In the genomic region with DNA sequence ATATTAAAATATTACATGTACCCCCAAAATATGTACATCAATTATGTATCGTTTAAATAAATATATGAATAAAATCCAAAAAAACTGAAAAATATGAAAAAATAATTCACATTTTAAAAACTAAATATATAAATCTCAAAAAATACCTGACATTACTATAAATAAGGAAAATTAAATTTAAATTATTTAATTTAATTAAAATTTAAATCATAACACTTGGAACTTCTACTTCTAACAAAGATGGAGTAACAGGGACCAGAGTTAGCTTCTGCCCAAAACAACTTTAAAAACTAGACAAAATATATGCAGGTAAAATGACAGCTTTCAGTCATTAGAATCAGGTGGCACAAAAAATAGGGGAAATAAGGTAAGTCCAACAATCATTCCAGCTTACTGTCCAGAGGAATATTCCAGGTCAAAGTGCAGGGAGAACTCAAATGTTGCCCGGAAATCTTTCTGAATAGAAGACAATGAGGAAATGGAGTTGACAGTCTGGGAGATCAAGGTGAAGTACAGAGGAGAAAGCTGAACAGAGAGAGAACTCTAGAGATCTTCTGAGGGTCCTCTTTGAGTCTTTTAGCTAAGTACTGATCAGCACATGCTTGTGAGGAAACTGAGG, we compare ENCODE assay signal across 1 cellular context.
A peak's percentile ranks its signal among the peaks of the same experiment; 100 is the strongest.
TF ChIP-seq lines count a peak whose summit lies in the region.

No MANE protein-coding gene starts in this region.

TF ChIP-seq in HepG2, 621 proteins besides CTCF, POLR2A, EP300 and RAD21 (continued from another document):
- TF ChIP-seq, protein P1, sequence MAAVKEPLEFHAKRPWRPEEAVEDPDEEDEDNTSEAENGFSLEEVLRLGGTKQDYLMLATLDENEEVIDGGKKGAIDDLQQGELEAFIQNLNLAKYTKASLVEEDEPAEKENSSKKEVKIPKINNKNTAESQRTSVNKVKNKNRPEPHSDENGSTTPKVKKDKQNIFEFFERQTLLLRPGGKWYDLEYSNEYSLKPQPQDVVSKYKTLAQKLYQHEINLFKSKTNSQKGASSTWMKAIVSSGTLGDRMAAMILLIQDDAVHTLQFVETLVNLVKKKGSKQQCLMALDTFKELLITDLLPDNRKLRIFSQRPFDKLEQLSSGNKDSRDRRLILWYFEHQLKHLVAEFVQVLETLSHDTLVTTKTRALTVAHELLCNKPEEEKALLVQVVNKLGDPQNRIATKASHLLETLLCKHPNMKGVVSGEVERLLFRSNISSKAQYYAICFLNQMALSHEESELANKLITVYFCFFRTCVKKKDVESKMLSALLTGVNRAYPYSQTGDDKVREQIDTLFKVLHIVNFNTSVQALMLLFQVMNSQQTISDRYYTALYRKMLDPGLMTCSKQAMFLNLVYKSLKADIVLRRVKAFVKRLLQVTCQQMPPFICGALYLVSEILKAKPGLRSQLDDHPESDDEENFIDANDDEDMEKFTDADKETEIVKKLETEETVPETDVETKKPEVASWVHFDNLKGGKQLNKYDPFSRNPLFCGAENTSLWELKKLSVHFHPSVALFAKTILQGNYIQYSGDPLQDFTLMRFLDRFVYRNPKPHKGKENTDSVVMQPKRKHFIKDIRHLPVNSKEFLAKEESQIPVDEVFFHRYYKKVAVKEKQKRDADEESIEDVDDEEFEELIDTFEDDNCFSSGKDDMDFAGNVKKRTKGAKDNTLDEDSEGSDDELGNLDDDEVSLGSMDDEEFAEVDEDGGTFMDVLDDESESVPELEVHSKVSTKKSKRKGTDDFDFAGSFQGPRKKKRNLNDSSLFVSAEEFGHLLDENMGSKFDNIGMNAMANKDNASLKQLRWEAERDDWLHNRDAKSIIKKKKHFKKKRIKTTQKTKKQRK (IDR thresholded peaks at IDR 0.05; ENCODE audit: low read length) = no peak
- TF ChIP-seq HOXA5 (CRISPR knock-in tag; IDR thresholded peaks at IDR 0.05) = no peak
- TF ChIP-seq, protein P2, sequence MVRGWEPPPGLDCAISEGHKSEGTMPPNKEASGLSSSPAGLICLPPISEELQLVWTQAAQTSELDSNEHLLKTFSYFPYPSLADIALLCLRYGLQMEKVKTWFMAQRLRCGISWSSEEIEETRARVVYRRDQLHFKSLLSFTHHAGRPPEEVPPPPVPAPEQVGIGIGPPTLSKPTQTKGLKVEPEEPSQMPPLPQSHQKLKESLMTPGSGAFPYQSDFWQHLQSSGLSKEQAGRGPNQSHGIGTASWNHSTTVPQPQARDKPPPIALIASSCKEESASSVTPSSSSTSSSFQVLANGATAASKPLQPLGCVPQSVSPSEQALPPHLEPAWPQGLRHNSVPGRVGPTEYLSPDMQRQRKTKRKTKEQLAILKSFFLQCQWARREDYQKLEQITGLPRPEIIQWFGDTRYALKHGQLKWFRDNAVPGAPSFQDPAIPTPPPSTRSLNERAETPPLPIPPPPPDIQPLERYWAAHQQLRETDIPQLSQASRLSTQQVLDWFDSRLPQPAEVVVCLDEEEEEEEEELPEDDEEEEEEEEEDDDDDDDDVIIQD (CRISPR knock-in tag; IDR thresholded peaks at IDR 0.05; ENCODE audit: low read depth) = no peak
- TF ChIP-seq ZFP62 (CRISPR knock-in tag; IDR thresholded peaks at IDR 0.05) = no peak
- TF ChIP-seq HNRNPH1 (optimal IDR thresholded peaks at IDR 0.05; ENCODE audit: low read depth, low read length) = no peak
- TF ChIP-seq, protein P3, sequence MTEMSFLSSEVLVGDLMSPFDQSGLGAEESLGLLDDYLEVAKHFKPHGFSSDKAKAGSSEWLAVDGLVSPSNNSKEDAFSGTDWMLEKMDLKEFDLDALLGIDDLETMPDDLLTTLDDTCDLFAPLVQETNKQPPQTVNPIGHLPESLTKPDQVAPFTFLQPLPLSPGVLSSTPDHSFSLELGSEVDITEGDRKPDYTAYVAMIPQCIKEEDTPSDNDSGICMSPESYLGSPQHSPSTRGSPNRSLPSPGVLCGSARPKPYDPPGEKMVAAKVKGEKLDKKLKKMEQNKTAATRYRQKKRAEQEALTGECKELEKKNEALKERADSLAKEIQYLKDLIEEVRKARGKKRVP (CRISPR knock-in tag; IDR thresholded peaks at IDR 0.05) = no peak
- TF ChIP-seq ZNF124 (CRISPR knock-in tag; IDR thresholded peaks at IDR 0.05) = no peak
- TF ChIP-seq SATB2 (CRISPR knock-in tag; IDR thresholded peaks at IDR 0.05) = no peak
- TF ChIP-seq, protein P4, sequence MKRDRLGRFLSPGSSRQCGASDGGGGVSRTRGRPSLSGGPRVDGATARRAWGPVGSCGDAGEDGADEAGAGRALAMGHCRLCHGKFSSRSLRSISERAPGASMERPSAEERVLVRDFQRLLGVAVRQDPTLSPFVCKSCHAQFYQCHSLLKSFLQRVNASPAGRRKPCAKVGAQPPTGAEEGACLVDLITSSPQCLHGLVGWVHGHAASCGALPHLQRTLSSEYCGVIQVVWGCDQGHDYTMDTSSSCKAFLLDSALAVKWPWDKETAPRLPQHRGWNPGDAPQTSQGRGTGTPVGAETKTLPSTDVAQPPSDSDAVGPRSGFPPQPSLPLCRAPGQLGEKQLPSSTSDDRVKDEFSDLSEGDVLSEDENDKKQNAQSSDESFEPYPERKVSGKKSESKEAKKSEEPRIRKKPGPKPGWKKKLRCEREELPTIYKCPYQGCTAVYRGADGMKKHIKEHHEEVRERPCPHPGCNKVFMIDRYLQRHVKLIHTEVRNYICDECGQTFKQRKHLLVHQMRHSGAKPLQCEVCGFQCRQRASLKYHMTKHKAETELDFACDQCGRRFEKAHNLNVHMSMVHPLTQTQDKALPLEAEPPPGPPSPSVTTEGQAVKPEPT (CRISPR knock-in tag; IDR thresholded peaks at IDR 0.05; ENCODE audit: low read depth) = no peak
- no peak for TF ChIP-seq MYC (CRISPR knock-in tag; IDR thresholded peaks at IDR 0.05; ENCODE audit: borderline replicate concordance)
- TF ChIP-seq ZMYM3 (CRISPR knock-in tag; IDR thresholded peaks at IDR 0.05) = no peak
- TF ChIP-seq, protein P5, sequence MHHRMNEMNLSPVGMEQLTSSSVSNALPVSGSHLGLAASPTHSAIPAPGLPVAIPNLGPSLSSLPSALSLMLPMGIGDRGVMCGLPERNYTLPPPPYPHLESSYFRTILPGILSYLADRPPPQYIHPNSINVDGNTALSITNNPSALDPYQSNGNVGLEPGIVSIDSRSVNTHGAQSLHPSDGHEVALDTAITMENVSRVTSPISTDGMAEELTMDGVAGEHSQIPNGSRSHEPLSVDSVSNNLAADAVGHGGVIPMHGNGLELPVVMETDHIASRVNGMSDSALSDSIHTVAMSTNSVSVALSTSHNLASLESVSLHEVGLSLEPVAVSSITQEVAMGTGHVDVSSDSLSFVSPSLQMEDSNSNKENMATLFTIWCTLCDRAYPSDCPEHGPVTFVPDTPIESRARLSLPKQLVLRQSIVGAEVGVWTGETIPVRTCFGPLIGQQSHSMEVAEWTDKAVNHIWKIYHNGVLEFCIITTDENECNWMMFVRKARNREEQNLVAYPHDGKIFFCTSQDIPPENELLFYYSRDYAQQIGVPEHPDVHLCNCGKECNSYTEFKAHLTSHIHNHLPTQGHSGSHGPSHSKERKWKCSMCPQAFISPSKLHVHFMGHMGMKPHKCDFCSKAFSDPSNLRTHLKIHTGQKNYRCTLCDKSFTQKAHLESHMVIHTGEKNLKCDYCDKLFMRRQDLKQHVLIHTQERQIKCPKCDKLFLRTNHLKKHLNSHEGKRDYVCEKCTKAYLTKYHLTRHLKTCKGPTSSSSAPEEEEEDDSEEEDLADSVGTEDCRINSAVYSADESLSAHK (CRISPR knock-in tag; IDR thresholded peaks at IDR 0.05; ENCODE audit: borderline replicate concordance) = no peak
- TF ChIP-seq, protein P6, sequence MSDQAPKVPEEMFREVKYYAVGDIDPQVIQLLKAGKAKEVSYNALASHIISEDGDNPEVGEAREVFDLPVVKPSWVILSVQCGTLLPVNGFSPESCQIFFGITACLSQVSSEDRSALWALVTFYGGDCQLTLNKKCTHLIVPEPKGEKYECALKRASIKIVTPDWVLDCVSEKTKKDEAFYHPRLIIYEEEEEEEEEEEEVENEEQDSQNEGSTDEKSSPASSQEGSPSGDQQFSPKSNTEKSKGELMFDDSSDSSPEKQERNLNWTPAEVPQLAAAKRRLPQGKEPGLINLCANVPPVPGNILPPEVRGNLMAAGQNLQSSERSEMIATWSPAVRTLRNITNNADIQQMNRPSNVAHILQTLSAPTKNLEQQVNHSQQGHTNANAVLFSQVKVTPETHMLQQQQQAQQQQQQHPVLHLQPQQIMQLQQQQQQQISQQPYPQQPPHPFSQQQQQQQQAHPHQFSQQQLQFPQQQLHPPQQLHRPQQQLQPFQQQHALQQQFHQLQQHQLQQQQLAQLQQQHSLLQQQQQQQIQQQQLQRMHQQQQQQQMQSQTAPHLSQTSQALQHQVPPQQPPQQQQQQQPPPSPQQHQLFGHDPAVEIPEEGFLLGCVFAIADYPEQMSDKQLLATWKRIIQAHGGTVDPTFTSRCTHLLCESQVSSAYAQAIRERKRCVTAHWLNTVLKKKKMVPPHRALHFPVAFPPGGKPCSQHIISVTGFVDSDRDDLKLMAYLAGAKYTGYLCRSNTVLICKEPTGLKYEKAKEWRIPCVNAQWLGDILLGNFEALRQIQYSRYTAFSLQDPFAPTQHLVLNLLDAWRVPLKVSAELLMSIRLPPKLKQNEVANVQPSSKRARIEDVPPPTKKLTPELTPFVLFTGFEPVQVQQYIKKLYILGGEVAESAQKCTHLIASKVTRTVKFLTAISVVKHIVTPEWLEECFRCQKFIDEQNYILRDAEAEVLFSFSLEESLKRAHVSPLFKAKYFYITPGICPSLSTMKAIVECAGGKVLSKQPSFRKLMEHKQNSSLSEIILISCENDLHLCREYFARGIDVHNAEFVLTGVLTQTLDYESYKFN (CRISPR knock-in tag; conservative IDR thresholded peaks at IDR 0.05) = peak; percentile 67
- peak; percentile 59; the same call in 1 of the 2 replicates for TF ChIP-seq RXRB (CRISPR knock-in tag; IDR thresholded peaks at IDR 0.05; ENCODE audit: borderline replicate concordance)
- no peak for TF ChIP-seq TBL1XR1 (IDR thresholded peaks at IDR 0.05; ENCODE audit: borderline replicate concordance, low read length, partially characterized antibody)
- no peak for TF ChIP-seq ZNF260 (CRISPR knock-in tag; IDR thresholded peaks at IDR 0.05; ENCODE audit: borderline replicate concordance, low read depth)
- no peak for TF ChIP-seq HCFC1 (IDR thresholded peaks at IDR 0.05; ENCODE audit: low read depth, low read length)
- peak; percentile 59 for TF ChIP-seq HDAC2 (CRISPR knock-in tag; IDR thresholded peaks at IDR 0.05)
- TF ChIP-seq, protein P7, sequence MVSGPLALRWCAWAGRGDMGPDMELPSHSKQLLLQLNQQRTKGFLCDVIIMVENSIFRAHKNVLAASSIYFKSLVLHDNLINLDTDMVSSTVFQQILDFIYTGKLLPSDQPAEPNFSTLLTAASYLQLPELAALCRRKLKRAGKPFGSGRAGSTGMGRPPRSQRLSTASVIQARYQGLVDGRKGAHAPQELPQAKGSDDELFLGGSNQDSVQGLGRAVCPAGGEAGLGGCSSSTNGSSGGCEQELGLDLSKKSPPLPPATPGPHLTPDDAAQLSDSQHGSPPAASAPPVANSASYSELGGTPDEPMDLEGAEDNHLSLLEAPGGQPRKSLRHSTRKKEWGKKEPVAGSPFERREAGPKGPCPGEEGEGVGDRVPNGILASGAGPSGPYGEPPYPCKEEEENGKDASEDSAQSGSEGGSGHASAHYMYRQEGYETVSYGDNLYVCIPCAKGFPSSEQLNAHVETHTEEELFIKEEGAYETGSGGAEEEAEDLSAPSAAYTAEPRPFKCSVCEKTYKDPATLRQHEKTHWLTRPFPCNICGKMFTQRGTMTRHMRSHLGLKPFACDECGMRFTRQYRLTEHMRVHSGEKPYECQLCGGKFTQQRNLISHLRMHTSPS (CRISPR knock-in tag; IDR thresholded peaks at IDR 0.05; ENCODE audit: low read depth) = no peak
- TF ChIP-seq DR1 (CRISPR knock-in tag; IDR thresholded peaks at IDR 0.05) = no peak
- no peak for TF ChIP-seq ZFP36 (IDR thresholded peaks at IDR 0.05; ENCODE audit: borderline replicate concordance, low read depth, low read length, partially characterized antibody)
- TF ChIP-seq TEAD3 (CRISPR knock-in tag; optimal IDR thresholded peaks at IDR 0.05; ENCODE audit: borderline replicate concordance) = no peak
- no peak for TF ChIP-seq AGO1 (IDR thresholded peaks at IDR 0.05; ENCODE audit: low read depth, low read length, poor library complexity, severe bottlenecking)
- no peak for TF ChIP-seq ZNF746 (CRISPR knock-in tag; IDR thresholded peaks at IDR 0.05)
- no peak for TF ChIP-seq ZNF256 (CRISPR knock-in tag; conservative IDR thresholded peaks at IDR 0.05)
- TF ChIP-seq, protein P8, sequence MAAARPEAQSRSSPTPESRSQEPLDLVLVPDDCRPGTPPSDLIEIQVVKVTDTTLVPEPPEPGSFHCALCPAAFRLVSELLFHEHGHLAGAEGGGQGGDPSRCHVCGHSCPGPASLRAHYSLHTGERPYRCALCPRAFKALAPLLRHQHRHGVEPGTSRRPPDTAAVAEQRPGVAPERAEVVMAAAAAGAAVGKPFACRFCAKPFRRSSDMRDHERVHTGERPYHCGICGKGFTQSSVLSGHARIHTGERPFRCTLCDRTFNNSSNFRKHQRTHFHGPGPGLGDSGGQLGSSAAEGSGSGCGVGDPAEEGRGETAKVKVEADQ (CRISPR knock-in tag; IDR thresholded peaks at IDR 0.05; ENCODE audit: borderline replicate concordance) = no peak
- TF ChIP-seq MIER2 (CRISPR knock-in tag; IDR thresholded peaks at IDR 0.05) = 0 out of 2 replicates have a peak, but pooled peaks have one; percentile 19
- TF ChIP-seq CBX1 (IDR thresholded peaks at IDR 0.05; ENCODE audit: low read depth) = no peak
- TF ChIP-seq GATAD2A (CRISPR knock-in tag; IDR thresholded peaks at IDR 0.05) = 0 out of 2 replicates have a peak, but pooled peaks have one; percentile 17
- TF ChIP-seq ZNF468 (CRISPR knock-in tag; IDR thresholded peaks at IDR 0.05) = no peak
- no peak for TF ChIP-seq RBAK (CRISPR knock-in tag; IDR thresholded peaks at IDR 0.05)
- TF ChIP-seq ZNF138 (CRISPR knock-in tag; IDR thresholded peaks at IDR 0.05; ENCODE audit: low read depth) = no peak
- peak; percentile 89 for TF ChIP-seq HNF4A (CRISPR knock-in tag; IDR thresholded peaks at IDR 0.05)
- TF ChIP-seq, protein P9, sequence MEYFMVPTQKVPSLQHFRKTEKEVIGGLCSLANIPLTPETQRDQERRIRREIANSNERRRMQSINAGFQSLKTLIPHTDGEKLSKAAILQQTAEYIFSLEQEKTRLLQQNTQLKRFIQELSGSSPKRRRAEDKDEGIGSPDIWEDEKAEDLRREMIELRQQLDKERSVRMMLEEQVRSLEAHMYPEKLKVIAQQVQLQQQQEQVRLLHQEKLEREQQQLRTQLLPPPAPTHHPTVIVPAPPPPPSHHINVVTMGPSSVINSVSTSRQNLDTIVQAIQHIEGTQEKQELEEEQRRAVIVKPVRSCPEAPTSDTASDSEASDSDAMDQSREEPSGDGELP (IDR thresholded peaks at IDR 0.05; ENCODE audit: borderline replicate concordance, low read depth) = no peak
- no peak for TF ChIP-seq ZNF451 (CRISPR knock-in tag; IDR thresholded peaks at IDR 0.05)
- TF ChIP-seq MEIS2 (CRISPR knock-in tag; IDR thresholded peaks at IDR 0.05) = no peak
- peak; percentile 85 for TF ChIP-seq ZKSCAN5 (CRISPR knock-in tag; IDR thresholded peaks at IDR 0.05)
- TF ChIP-seq SUZ12 (IDR thresholded peaks at IDR 0.05; ENCODE audit: low read depth, low read length) = no peak
- TF ChIP-seq TOPORS (CRISPR knock-in tag; IDR thresholded peaks at IDR 0.05) = no peak
- TF ChIP-seq, protein P10, sequence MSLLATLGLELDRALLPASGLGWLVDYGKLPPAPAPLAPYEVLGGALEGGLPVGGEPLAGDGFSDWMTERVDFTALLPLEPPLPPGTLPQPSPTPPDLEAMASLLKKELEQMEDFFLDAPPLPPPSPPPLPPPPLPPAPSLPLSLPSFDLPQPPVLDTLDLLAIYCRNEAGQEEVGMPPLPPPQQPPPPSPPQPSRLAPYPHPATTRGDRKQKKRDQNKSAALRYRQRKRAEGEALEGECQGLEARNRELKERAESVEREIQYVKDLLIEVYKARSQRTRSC (CRISPR knock-in tag; IDR thresholded peaks at IDR 0.05; ENCODE audit: low read depth) = no peak
- TF ChIP-seq HOXD1 (CRISPR knock-in tag; IDR thresholded peaks at IDR 0.05) = no peak
- no peak for TF ChIP-seq REXO4 (CRISPR knock-in tag; IDR thresholded peaks at IDR 0.05; ENCODE audit: borderline replicate concordance)
- no peak for TF ChIP-seq RFX5 (IDR thresholded peaks at IDR 0.05; ENCODE audit: low read depth, low read length)
- no peak for TF ChIP-seq U2AF2 (IDR thresholded peaks at IDR 0.05; ENCODE audit: low read depth, low read length)
- TF ChIP-seq ZNF720 (CRISPR knock-in tag; IDR thresholded peaks at IDR 0.05) = no peak
